9 cellular contexts compared by ENCODE assay signal in the genomic region with DNA sequence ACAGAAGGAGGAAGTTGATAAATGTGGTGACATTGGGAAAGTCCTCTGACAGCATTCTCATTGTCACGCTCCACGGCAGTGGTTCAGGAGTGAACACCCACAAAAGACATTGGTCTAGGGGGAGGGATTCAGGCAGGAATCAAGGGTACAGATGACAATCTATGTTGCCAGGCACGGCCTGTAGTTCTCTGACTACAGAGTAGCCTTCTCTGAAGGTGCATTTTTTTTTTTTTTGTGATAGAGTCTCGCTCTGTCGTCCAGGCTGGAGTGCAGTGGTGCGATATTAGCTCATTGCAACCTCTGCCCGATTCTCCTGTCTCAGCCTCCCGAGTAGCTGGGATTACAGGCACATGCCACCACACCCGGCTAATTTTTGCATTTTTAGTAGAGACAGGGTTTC. TPM values are rescaled to one million over a fixed set of nuclear protein-coding genes. Genes with fewer than 3 reads are reported as not detected.
DNase-seq lines count a peak whose midpoint lies in the region; ATAC-seq, FAIRE-seq and TF ChIP-seq lines count a peak whose summit lies in the region.
"Had no signal": no experiment of that assay in that cellular context is flagged by ENCODE, and none has a peak within 500 bp of the region (broad histone marks: within the 10 kb centered on the region; RNA-seq: fewer than 3 reads in every experiment).

No MANE protein-coding gene starts in this region.

- TF ChIP-seq RAD21 in GM12878 (IDR thresholded peaks at IDR 0.05; ENCODE audit: insufficient read depth, low read depth, low read length) = no peak

- H4K20me1 ChIP-seq in GM12878 (ENCODE audit: control insufficient read depth, insufficient read depth) = no peaks in the 10 kb centered on the region

- H3K27ac ChIP-seq in GM12878 (ENCODE audit: control insufficient read depth, insufficient read depth) = peak overlapping the region; percentile 97

- no peak for TF ChIP-seq POLR2A in GM12878 (IDR thresholded peaks at IDR 0.05; ENCODE audit: low read depth, low read length)

- no peaks in the 10 kb centered on the region for H3K79me2 ChIP-seq in GM12878 (ENCODE audit: control insufficient read depth, insufficient read depth, low read length)

- H3K27me3 ChIP-seq in GM12878 (replicated peaks in 1 of 2; ENCODE audit: control insufficient read depth in 2 of 2, insufficient read depth in 2 of 2, low read length in 1 of 2) = no peaks in the 10 kb centered on the region
- H3K27me3 ChIP-seq: body of pancreas had no signal

- DNase-seq in KBM-7 = peak; percentile 99
- DNase-seq in GM12878 (ENCODE audit: low read depth, low spot score) = peak; percentile 98
- DNase-seq in stimulated activated CD4-positive, alpha-beta T cell treated with anti-CD3 and anti-CD28 coated beads, Interleukin-4, amount 100 ng/mL, for 24 hours = peak; percentile 51
- no peak for DNase-seq in DMS 273 treated with DMSO at 0.1 percent for 48 hours (lab: John Stamatoyannopoulos, UW)
- no peak for DNase-seq in activated gamma-delta T cell (lab: John Stamatoyannopoulos, UW)
- no peak for DNase-seq in mesothelial cell of epicardium (ENCODE audit: low spot score in 2 of 2, unreplicated experiment in 2 of 2)

- H3K4me1 ChIP-seq in GM12878 (ENCODE audit: control insufficient read depth, insufficient read depth, low read length) = peaks cover 45% of the 10 kb centered on the region

- H3K27ac Mint-ChIP-seq in mesothelial cell of epicardium = no peak overlapping the region

- no peaks in the 10 kb centered on the region for H3K36me3 Mint-ChIP-seq in mesothelial cell of epicardium

- peak overlapping the region; percentile 45 for H2AFZ ChIP-seq in GM12878 (ENCODE audit: control insufficient read depth, low read depth, low read length)

- peak overlapping the region; percentile 52 for H3K4me2 ChIP-seq in GM12878 (ENCODE audit: control insufficient read depth, insufficient read depth)

- H3K9me3 ChIP-seq in GM12878 (replicated peaks; ENCODE audit: control insufficient read depth, insufficient read depth, low read length) = no peaks in the 10 kb centered on the region
- H3K9me3 ChIP-seq: body of pancreas had no signal

- TF ChIP-seq CTCF in GM12878 (IDR thresholded peaks at IDR 0.05 in 2 of 3, conservative IDR thresholded peaks at IDR 0.05 in 1 of 3; ENCODE audit: control insufficient read depth in 2 of 3, extremely low read depth in 1 of 3, insufficient read depth in 1 of 3, low read depth in 3 of 3, low read length in 3 of 3) (no peak), mesothelial cell of epicardium (IDR thresholded peaks at IDR 0.05; ENCODE audit: unreplicated experiment) (no peak)

- no peak overlapping the region for H3K4me3 ChIP-seq in GM12878
- H3K4me3 ChIP-seq: body of pancreas had no signal

- SMC1A ChIA-PET in GM12878 (lab: Charles Lee; ENCODE audit: uncharacterized antibody, unreplicated experiment) = interaction anchor here (0.5 to 2.1 kb wide), 6 partner anchors 13 to 270 kb away, joined by 3 to 9 read pairs (median 3); partner anchors contain the start of gene MTHFD2

- no peak overlapping the region for H3K4me3 Mint-ChIP-seq in mesothelial cell of epicardium

- peaks cover 1% of the 10 kb centered on the region for H3K27me3 Mint-ChIP-seq in mesothelial cell of epicardium (ENCODE audit: low read depth)

- CTCF ChIA-PET in GM12878 (lab: Yijun Ruan, JAX) = interaction anchor here (1.1 kb wide), 1 partner anchor 359 kb away, joined by 3 read pairs; no protein-coding TSS in a partner anchor

- TF ChIP-seq EP300 in GM12878 (IDR thresholded peaks at IDR 0.05; ENCODE audit: borderline replicate concordance in 1 of 2, control insufficient read depth in 1 of 2, low read depth in 2 of 2, low read length in 2 of 2) = peak; percentile 67 to 79

- ATAC-seq in GM18502 (IDR thresholded peaks at IDR 0.05; ENCODE audit: poor library complexity, unreplicated experiment) (peak; percentile 76), GM21529 (IDR thresholded peaks at IDR 0.05; ENCODE audit: unreplicated experiment) (peak; percentile 64), GM12878 (peak; percentile 87)
- ATAC-seq: body of pancreas had no signal

- POLR2A ChIA-PET in GM12878 (lab: Charles Lee) = interaction anchor here (0.6 to 8.2 kb wide), 7 partner anchors 13 to 387 kb away, joined by 3 to 83 read pairs (median 5); partner anchors contain the start of gene MTHFD2

- H3K9me3 Mint-ChIP-seq in mesothelial cell of epicardium = no peaks in the 10 kb centered on the region

- intact Hi-C loops in GM12878 (cut with micrococcal nuclease; ENCODE audit: unreplicated experiment) = no loop called here

- peaks cover 4% of the 10 kb centered on the region for H3K4me1 Mint-ChIP-seq in mesothelial cell of epicardium

- WGBS in GM12878 (ENCODE audit: insufficient coverage, insufficient replicate concordance, low lambda C conversion rate, missing lambda C conversion rate) = 3% methylated on average over 9 of the region's 9 CpGs

- no peaks in the 10 kb centered on the region for H3K36me3 ChIP-seq in GM12878 (ENCODE audit: control insufficient read depth in 2 of 2, insufficient read depth in 2 of 2, low read length in 1 of 2)

- in situ Hi-C loops in KBM-7 (cut with MboI; ENCODE audit: low pct_unique_long_range_greater_than_20kb, low sequenced_read_pairs) = no loop called here
- in situ Hi-C loops in GM12878 (cut with MboI) = no loop called here

- FAIRE-seq in GM12878 (lab: Jason Lieb, UNC) = peak; percentile 75

- H3K9ac ChIP-seq in GM12878 (ENCODE audit: control insufficient read depth, insufficient read depth, low read length) = peak overlapping the region; percentile 79

- BruUV-seq in GM12878 (replicated peaks; lab: Mats Ljungman, UMichigan) = no TSS peak

- RAD21 ChIA-PET in GM12878 (lab: Charles Lee; ENCODE audit: unreplicated experiment) = interaction anchor here (1.1 to 1.8 kb wide), 3 partner anchors 10 to 14 kb away, joined by 4 to 6 read pairs (median 4); no protein-coding TSS in a partner anchor

TF ChIP-seq in GM12878, 131 proteins besides CTCF, POLR2A, EP300 and RAD21 (continues in another document):
- no peak for TF ChIP-seq RCOR1 (conservative IDR thresholded peaks at IDR 0.05; ENCODE audit: low read depth, low read length)
- peak; percentile 30; the same call in 1 of the 2 replicates for TF ChIP-seq PML (IDR thresholded peaks at IDR 0.05; ENCODE audit: low read length)

RNA-seq across cellular contexts. Expression of gene MOB1A, which starts 7.4 kb away (rescaled TPM):
- total RNA-seq in GM12878 (2013; cell fraction: nucleolus; rRNA removed) = 106 and 110 TPM in 2 replicates
- 162 and 211 TPM in 2 replicates for total RNA-seq in GM12878 (2014; rRNA removed)
- total RNA-seq in GM12878 (2014; rRNA removed; fragmentation: Illumina TruSeq; extraction: Trizol) = 182 and 184 TPM in 2 replicates
- 226 and 232 TPM in 2 replicates for total RNA-seq in GM12878 (2021)
- 47.8 TPM for polyA plus RNA-seq in GM12878 (2011; ENCODE audit: low read depth)
- 219 and 345 TPM in 2 replicates for polyA plus RNA-seq in GM12878 (2011; rRNA removed)
- polyA plus RNA-seq in GM12878 (2011; cell fraction: cytosol; rRNA removed) = 68.2 and 85.6 TPM in 2 replicates
- polyA plus RNA-seq in GM12878 (2011; cell fraction: nucleus; rRNA removed) = 42.1 and 48.0 TPM in 2 replicates
- polyA plus RNA-seq in GM12878 (2012) = 75.4 and 79.3 TPM in 2 replicates
- polyA plus RNA-seq in GM12878 (2014; fragmentation: Illumina TruSeq; extraction: Trizol) = 143 and 186 TPM in 2 replicates
- 10 to 100 TPM; 41.2 to 58.5 TPM for polyA plus RNA-seq in GM12878 (2014; fragmentation: Nextera tagmentation; extraction: Ambion mirVana)
- polyA plus RNA-seq in GM12878 (2014; rRNA removed) = 81.2 and 102 TPM in 2 replicates
- 100 to 1,000 TPM; 221 to 223 TPM for polyA plus RNA-seq in GM12878 (2016; fragmentation: Nextera tagmentation; extraction: Ambion mirVana)
- 92.1 and 208 TPM in 2 replicates for polyA minus RNA-seq in GM12878 (2011; rRNA and poly(A)+ RNA removed)
- polyA minus RNA-seq in GM12878 (2011; cell fraction: cytosol; rRNA and poly(A)+ RNA removed) = 48.1 and 59.3 TPM in 2 replicates
- 20.7 and 40.2 TPM in 2 replicates for polyA minus RNA-seq in GM12878 (2011; cell fraction: nucleus; rRNA and poly(A)+ RNA removed)
- total RNA-seq in mesothelial cell of epicardium = 90.4 to 98.3 TPM (median 96.4 TPM) in 3 replicates

RNA-seq across cellular contexts. Expression of gene MTHFD2, which starts 12.4 kb away (rescaled TPM):
- 39.8 and 56.0 TPM in 2 replicates for total RNA-seq in GM12878 (2013; cell fraction: nucleolus; rRNA removed)
- total RNA-seq in GM12878 (2014; rRNA removed) = 139 and 164 TPM in 2 replicates
- 144 TPM in 2 replicates for total RNA-seq in GM12878 (2014; rRNA removed; fragmentation: Illumina TruSeq; extraction: Trizol)
- 180 and 192 TPM in 2 replicates for total RNA-seq in GM12878 (2021)
- polyA plus RNA-seq in GM12878 (2011; ENCODE audit: low read depth) = 76.6 TPM
- polyA plus RNA-seq in GM12878 (2011; rRNA removed) = 265 and 421 TPM in 2 replicates
- 114 and 226 TPM in 2 replicates for polyA plus RNA-seq in GM12878 (2011; cell fraction: cytosol; rRNA removed)
- 98.3 and 124 TPM in 2 replicates for polyA plus RNA-seq in GM12878 (2011; cell fraction: nucleus; rRNA removed)
- 115 and 137 TPM in 2 replicates for polyA plus RNA-seq in GM12878 (2012)
- 129 and 153 TPM in 2 replicates for polyA plus RNA-seq in GM12878 (2014; fragmentation: Illumina TruSeq; extraction: Trizol)
- polyA plus RNA-seq in GM12878 (2014; fragmentation: Nextera tagmentation; extraction: Ambion mirVana) = 100 to 1,000 TPM; 237 to 292 TPM
- polyA plus RNA-seq in GM12878 (2014; rRNA removed) = 152 and 155 TPM in 2 replicates
- 100 to 1,000 TPM; 128 to 134 TPM for polyA plus RNA-seq in GM12878 (2016; fragmentation: Nextera tagmentation; extraction: Ambion mirVana)
- 166 and 191 TPM in 2 replicates for polyA minus RNA-seq in GM12878 (2011; rRNA and poly(A)+ RNA removed)
- 44.0 and 62.0 TPM in 2 replicates for polyA minus RNA-seq in GM12878 (2011; cell fraction: cytosol; rRNA and poly(A)+ RNA removed)
- 14.4 and 33.0 TPM in 2 replicates for polyA minus RNA-seq in GM12878 (2011; cell fraction: nucleus; rRNA and poly(A)+ RNA removed)
- 35.3 to 39.1 TPM (median 37.9 TPM) in 3 replicates for total RNA-seq in mesothelial cell of epicardium

RNA-seq across cellular contexts. Expression of gene BOLA3, which starts 38.3 kb away (rescaled TPM):
- 4.2 and 7.9 TPM in 2 replicates for total RNA-seq in GM12878 (2013; cell fraction: nucleolus; rRNA removed)
- 70.3 and 82.6 TPM in 2 replicates for total RNA-seq in GM12878 (2014; rRNA removed)
- total RNA-seq in GM12878 (2014; rRNA removed; fragmentation: Illumina TruSeq; extraction: Trizol) = 71.6 and 81.1 TPM in 2 replicates
- total RNA-seq in GM12878 (2021) = 62.6 and 63.5 TPM in 2 replicates
- polyA plus RNA-seq in GM12878 (2011; ENCODE audit: low read depth) = 23.1 TPM
- polyA plus RNA-seq in GM12878 (2011; rRNA removed) = 65.6 and 92.7 TPM in 2 replicates
- 36.2 and 49.5 TPM in 2 replicates for polyA plus RNA-seq in GM12878 (2011; cell fraction: cytosol; rRNA removed)
- 14.5 and 17.1 TPM in 2 replicates for polyA plus RNA-seq in GM12878 (2011; cell fraction: nucleus; rRNA removed)
- 68.9 and 75.8 TPM in 2 replicates for polyA plus RNA-seq in GM12878 (2012)
- 40.0 and 109 TPM in 2 replicates for polyA plus RNA-seq in GM12878 (2014; fragmentation: Illumina TruSeq; extraction: Trizol)
- polyA plus RNA-seq in GM12878 (2014; fragmentation: Nextera tagmentation; extraction: Ambion mirVana) = 100 to 1,000 TPM; 164 to 168 TPM
- polyA plus RNA-seq in GM12878 (2014; rRNA removed) = 102 and 158 TPM in 2 replicates
- polyA plus RNA-seq in GM12878 (2016; fragmentation: Nextera tagmentation; extraction: Ambion mirVana) = 100 to 1,000 TPM; 283 to 300 TPM
- 9.3 and 9.9 TPM in 2 replicates for polyA minus RNA-seq in GM12878 (2011; rRNA and poly(A)+ RNA removed)
- polyA minus RNA-seq in GM12878 (2011; cell fraction: cytosol; rRNA and poly(A)+ RNA removed) = 9.0 and 10.6 TPM in 2 replicates
- 5.1 and 7.7 TPM in 2 replicates for polyA minus RNA-seq in GM12878 (2011; cell fraction: nucleus; rRNA and poly(A)+ RNA removed)
- 15.4 to 17.0 TPM (median 17.0 TPM) in 3 replicates for total RNA-seq in mesothelial cell of epicardium

Comparison
In these comparisons a context has a peak if more than half of its experiments do, and no peak if none do; other contexts are left out.
1. DNase-seq: peak in KBM-7 (single experiment), GM12878 (single experiment) and stimulated activated CD4-positive, alpha-beta T cell treated with anti-CD3 and anti-CD28 coated beads, Interleukin-4, amount 100 ng/mL, for 24 hours (single experiment); none in DMS 273 treated with DMSO at 0.1 percent for 48 hours (single experiment), activated gamma-delta T cell (single experiment) and mesothelial cell of epicardium (0 of 2).
2. Peak in every context shown above with its lines, with median percentiles within 50 percentile points of each other: ATAC-seq.